8 cellular contexts compared by ENCODE assay signal in genomic region chr1:6245086-6245868, GRCh38. TPM values are rescaled to one million over a fixed set of nuclear protein-coding genes. Genes with fewer than 3 reads are reported as not detected.
DNase-seq lines count a peak whose midpoint lies in the region; ATAC-seq, FAIRE-seq and TF ChIP-seq lines count a peak whose summit lies in the region.

No MANE protein-coding gene starts in this region.

- H3K4me2 ChIP-seq in HepG2 (ENCODE audit: low read depth, low read length): peak overlapping the region; percentile 50

- no peak overlapping the region for H3K9ac ChIP-seq in HepG2 (ENCODE audit: insufficient read depth, low read depth, low read length)

- H3K4me1 ChIP-seq in HepG2 (ENCODE audit: insufficient read depth, low read length): peaks cover 40% of the 10 kb centered on the region

- TF ChIP-seq EP300 in HepG2 (IDR thresholded peaks at IDR 0.05; ENCODE audit: low read depth in 2 of 2, low read length in 2 of 2) (no peak), HepG2 (CRISPR knock-in tag; IDR thresholded peaks at IDR 0.05; ENCODE audit: borderline replicate concordance) (peak; percentile 65; the same call in 1 of the 2 replicates)

- peaks cover 15 to 63% of the 10 kb centered on the region in 2 experiments for H3K27me3 ChIP-seq in HepG2 (ENCODE audit: control insufficient read depth in 1 of 2, insufficient read depth in 2 of 2, low read length in 2 of 2)

- no peak for TF ChIP-seq POLR2A in HepG2 (IDR thresholded peaks at IDR 0.05; ENCODE audit: insufficient read depth in 1 of 2, low read depth in 2 of 2, low read length in 2 of 2)

- WGBS in HepG2 (ENCODE audit: low lambda C conversion rate): 4% methylated on average over 45 of the region's 79 CpGs

- peak; percentile 55 for ATAC-seq in HG02623 (IDR thresholded peaks at IDR 0.05; ENCODE audit: unreplicated experiment)
- ATAC-seq in HepG2: peak; percentile 56

- peak; percentile 95 for TF ChIP-seq RAD21 in HepG2 (CRISPR knock-in tag; IDR thresholded peaks at IDR 0.05)

- H3K27ac ChIP-seq in HepG2 (ENCODE audit: extremely low read length, insufficient read depth, low read length): no peak overlapping the region

- in situ Hi-C loops in HepG2 (cut with HindIII; ENCODE audit: extremely low pct_ligation_motif_present, low pct_unique_long_range_greater_than_20kb): loop anchor here (5.0 to 10.0 kb wide), 3 partner anchors 37 to 170 kb away; partner anchors contain the start of gene HES2

- CTCF ChIA-PET in HepG2 (lab: Yijun Ruan, JAX; ENCODE audit: low intra/inter-chr PET ratio, low total read pairs): interaction anchor here (0.9 to 3.4 kb wide), 5 partner anchors 18 to 192 kb away, joined by 4 to 39 read pairs (median 9); partner anchors contain the start of gene RNF207

- TF ChIP-seq CTCF in choroid plexus epithelial cell (conservative IDR thresholded peaks at IDR 0.05; ENCODE audit: low read depth, low read length) (peak; percentile 65), HepG2 (CRISPR knock-in tag; IDR thresholded peaks at IDR 0.05) (peak; percentile 94)

- H3K9me3 ChIP-seq in HepG2 (ENCODE audit: low read length): no peaks in the 10 kb centered on the region

- BruUV-seq in HepG2 (replicated peaks; lab: Mats Ljungman, UMichigan): no TSS peak

- POLR2A ChIA-PET in HepG2 (lab: Yijun Ruan, JAX): interaction anchor here (0.8 to 1.1 kb wide), 2 partner anchors 10 to 39 kb away, joined by 3 to 4 read pairs; partner anchors contain the start of gene ICMT

- FAIRE-seq in HepG2 (lab: Jason Lieb, UNC): no peak

- no peak overlapping the region for H2AFZ ChIP-seq in HepG2 (ENCODE audit: low read length)

- H3K4me3 ChIP-seq in choroid plexus epithelial cell (ENCODE audit: low read depth, low read length) (no peak overlapping the region), HepG2 (replicated peaks in 1 of 3; ENCODE audit: insufficient read depth in 1 of 3, low read depth in 2 of 3, low read length in 3 of 3) (peak overlapping the region in 2 of 3 experiments; percentile 27 to 44; a peak in 3 of 6 replicates)

- peak; percentile 93 for DNase-seq in Daoy (ENCODE audit: low read depth)
- peak; percentile 92 for DNase-seq in NCI-H2227 treated with DMSO at 0.1 percent for 48 hours (lab: John Stamatoyannopoulos, UW)
- DNase-seq in activated CD4-positive, alpha-beta T cell treated with anti-CD3 and anti-CD28 coated beads for 4 hours: peak; percentile 69 to 75
- peak; percentile 83 for DNase-seq in choroid plexus epithelial cell (ENCODE audit: low read depth)
- DNase-seq in HepG2 (ENCODE audit: low spot score): peak; percentile 46
- peak; percentile 56 to 74 (median 56) for DNase-seq in stimulated activated CD4-positive, alpha-beta T cell treated with anti-CD3 and anti-CD28 coated beads, TNF-alpha, amount 100 ng/mL, for 24 hours (ENCODE audit: low read depth in 3 of 3)
- no peak for DNase-seq in cerebellar nuclear complex (lab: John Stamatoyannopoulos, UW)

- no peaks in the 10 kb centered on the region for H3K36me3 ChIP-seq in HepG2 (replicated peaks in 1 of 2; ENCODE audit: control insufficient read depth in 1 of 2, insufficient read depth in 2 of 2, low read length in 2 of 2)

- intact Hi-C loops in HepG2 (cut with micrococcal nuclease; ENCODE audit: unreplicated experiment): loop anchor here (5.0 to 10.0 kb wide), 2 partner anchors 140 to 147 kb away; partner anchors contain the start of gene ACOT7

- H3K79me2 ChIP-seq in HepG2 (ENCODE audit: insufficient read depth, low read length): no peaks in the 10 kb centered on the region

- H4K20me1 ChIP-seq in HepG2 (ENCODE audit: insufficient read depth, low read length): 0 out of 2 replicates have a peak, but pooled peaks cover 5% of the 10 kb centered on the region

RNA-seq across cellular contexts. Expression of gene HES3, which starts 1.3 kb away (rescaled TPM):
- not detected in 2 replicates for total RNA-seq in Daoy (2014; rRNA removed; shearing (Covaris generic))
- not detected in 2 replicates for total RNA-seq in HepG2 (2016; rRNA removed; fragmentation: Illumina TruSeq; extraction: Trizol)
- total RNA-seq in HepG2 (2016; cell fraction: cytosol; rRNA removed; fragmentation: Illumina TruSeq; extraction: Trizol; ENCODE audit: low read depth): not detected in 2 replicates
- not detected in 2 replicates for total RNA-seq in HepG2 (2016; cell fraction: insoluble cytoplasmic fraction; rRNA removed; fragmentation: Illumina TruSeq; extraction: Trizol)
- total RNA-seq in HepG2 (2016; cell fraction: membrane; rRNA removed; fragmentation: Illumina TruSeq; extraction: Trizol): not detected in 2 replicates
- total RNA-seq in HepG2 (2016; cell fraction: nucleus; rRNA removed; fragmentation: Illumina TruSeq; extraction: Trizol): not detected in 2 replicates
- polyA plus RNA-seq in HepG2 (2011; rRNA removed): not detected in 2 replicates
- polyA plus RNA-seq in HepG2 (2011; cell fraction: cytosol; rRNA removed): not detected in 2 replicates
- polyA plus RNA-seq in HepG2 (2011; cell fraction: nucleus; rRNA removed): not detected in 2 replicates
- polyA plus RNA-seq in HepG2 (2012): not detected in 2 replicates
- not detected in 2 replicates for polyA plus RNA-seq in HepG2 (2016; cell fraction: cytosol; fragmentation: Illumina TruSeq; extraction: Trizol; ENCODE audit: low read depth)
- polyA plus RNA-seq in HepG2 (2016; cell fraction: insoluble cytoplasmic fraction; fragmentation: Illumina TruSeq; extraction: Trizol; ENCODE audit: low read depth): not detected in 2 replicates
- not detected in 2 replicates for polyA plus RNA-seq in HepG2 (2016; cell fraction: membrane; fragmentation: Illumina TruSeq; extraction: Trizol; ENCODE audit: low read depth)
- polyA plus RNA-seq in HepG2 (2016; cell fraction: nucleus; fragmentation: Illumina TruSeq; extraction: Trizol; ENCODE audit: insufficient read depth, low read depth): not detected in 2 replicates
- polyA minus RNA-seq in HepG2 (2011; rRNA and poly(A)+ RNA removed; ENCODE audit: low replicate concordance): not detected in 2 replicates
- polyA minus RNA-seq in HepG2 (2011; cell fraction: cytosol; rRNA and poly(A)+ RNA removed): not detected in 2 replicates
- polyA minus RNA-seq in HepG2 (2011; cell fraction: nucleus; rRNA and poly(A)+ RNA removed): not detected in 2 replicates

RNA-seq across cellular contexts. Expression of gene ICMT, which starts 9.5 kb away (rescaled TPM):
- 88.7 and 106 TPM in 2 replicates for total RNA-seq in Daoy (2014; rRNA removed; shearing (Covaris generic))
- 61.7 and 69.7 TPM in 2 replicates for total RNA-seq in HepG2 (2016; rRNA removed; fragmentation: Illumina TruSeq; extraction: Trizol)
- total RNA-seq in HepG2 (2016; cell fraction: cytosol; rRNA removed; fragmentation: Illumina TruSeq; extraction: Trizol; ENCODE audit: low read depth): 23.7 and 29.8 TPM in 2 replicates
- total RNA-seq in HepG2 (2016; cell fraction: insoluble cytoplasmic fraction; rRNA removed; fragmentation: Illumina TruSeq; extraction: Trizol): 60.0 and 68.5 TPM in 2 replicates
- 90.0 and 91.4 TPM in 2 replicates for total RNA-seq in HepG2 (2016; cell fraction: membrane; rRNA removed; fragmentation: Illumina TruSeq; extraction: Trizol)
- 45.6 and 50.8 TPM in 2 replicates for total RNA-seq in HepG2 (2016; cell fraction: nucleus; rRNA removed; fragmentation: Illumina TruSeq; extraction: Trizol)
- polyA plus RNA-seq in HepG2 (2011; rRNA removed): 23.1 and 24.6 TPM in 2 replicates
- polyA plus RNA-seq in HepG2 (2011; cell fraction: cytosol; rRNA removed): 23.8 and 31.3 TPM in 2 replicates
- polyA plus RNA-seq in HepG2 (2011; cell fraction: nucleus; rRNA removed): 8.9 and 10.8 TPM in 2 replicates
- 26.0 and 27.3 TPM in 2 replicates for polyA plus RNA-seq in HepG2 (2012)
- 38.8 and 46.6 TPM in 2 replicates for polyA plus RNA-seq in HepG2 (2016; cell fraction: cytosol; fragmentation: Illumina TruSeq; extraction: Trizol; ENCODE audit: low read depth)
- 66.5 and 67.0 TPM in 2 replicates for polyA plus RNA-seq in HepG2 (2016; cell fraction: insoluble cytoplasmic fraction; fragmentation: Illumina TruSeq; extraction: Trizol; ENCODE audit: low read depth)
- 87.3 and 91.3 TPM in 2 replicates for polyA plus RNA-seq in HepG2 (2016; cell fraction: membrane; fragmentation: Illumina TruSeq; extraction: Trizol; ENCODE audit: low read depth)
- polyA plus RNA-seq in HepG2 (2016; cell fraction: nucleus; fragmentation: Illumina TruSeq; extraction: Trizol; ENCODE audit: insufficient read depth, low read depth): 77.9 and 79.1 TPM in 2 replicates
- polyA minus RNA-seq in HepG2 (2011; rRNA and poly(A)+ RNA removed; ENCODE audit: low replicate concordance): 42.4 and 109 TPM in 2 replicates
- 24.0 and 31.1 TPM in 2 replicates for polyA minus RNA-seq in HepG2 (2011; cell fraction: cytosol; rRNA and poly(A)+ RNA removed)
- polyA minus RNA-seq in HepG2 (2011; cell fraction: nucleus; rRNA and poly(A)+ RNA removed): 12.5 and 14.2 TPM in 2 replicates

RNA-seq across cellular contexts. Expression of gene GPR153, which starts 15.6 kb away (rescaled TPM):
- total RNA-seq in Daoy (2014; rRNA removed; shearing (Covaris generic)): 3.0 and 6.3 TPM in 2 replicates
- total RNA-seq in HepG2 (2016; rRNA removed; fragmentation: Illumina TruSeq; extraction: Trizol): 0.27 and 0.31 TPM in 2 replicates
- total RNA-seq in HepG2 (2016; cell fraction: cytosol; rRNA removed; fragmentation: Illumina TruSeq; extraction: Trizol; ENCODE audit: low read depth): 0.09 and 0.10 TPM in 2 replicates
- total RNA-seq in HepG2 (2016; cell fraction: insoluble cytoplasmic fraction; rRNA removed; fragmentation: Illumina TruSeq; extraction: Trizol): 0.12 and 0.28 TPM in 2 replicates
- total RNA-seq in HepG2 (2016; cell fraction: membrane; rRNA removed; fragmentation: Illumina TruSeq; extraction: Trizol): 0.34 TPM in 2 replicates
- 0.31 TPM in 2 replicates for total RNA-seq in HepG2 (2016; cell fraction: nucleus; rRNA removed; fragmentation: Illumina TruSeq; extraction: Trizol)
- polyA plus RNA-seq in HepG2 (2011; rRNA removed): 0.22 and 0.44 TPM in 2 replicates
- 0.19 and 0.31 TPM in 2 replicates for polyA plus RNA-seq in HepG2 (2011; cell fraction: cytosol; rRNA removed)
- polyA plus RNA-seq in HepG2 (2011; cell fraction: nucleus; rRNA removed): 0.50 and 0.85 TPM in 2 replicates
- 0.15 and 0.28 TPM in 2 replicates for polyA plus RNA-seq in HepG2 (2012)
- polyA plus RNA-seq in HepG2 (2016; cell fraction: cytosol; fragmentation: Illumina TruSeq; extraction: Trizol; ENCODE audit: low read depth): 0.09 and 0.19 TPM in 2 replicates
- polyA plus RNA-seq in HepG2 (2016; cell fraction: insoluble cytoplasmic fraction; fragmentation: Illumina TruSeq; extraction: Trizol; ENCODE audit: low read depth): 0.29 and 0.35 TPM in 2 replicates
- 0.34 and 0.41 TPM in 2 replicates for polyA plus RNA-seq in HepG2 (2016; cell fraction: membrane; fragmentation: Illumina TruSeq; extraction: Trizol; ENCODE audit: low read depth)
- 0.17 and 0.36 TPM in 2 replicates for polyA plus RNA-seq in HepG2 (2016; cell fraction: nucleus; fragmentation: Illumina TruSeq; extraction: Trizol; ENCODE audit: insufficient read depth, low read depth)
- 0.98 and 5.5 TPM in 2 replicates for polyA minus RNA-seq in HepG2 (2011; rRNA and poly(A)+ RNA removed; ENCODE audit: low replicate concordance)
- 0.30 and 0.44 TPM in 2 replicates for polyA minus RNA-seq in HepG2 (2011; cell fraction: cytosol; rRNA and poly(A)+ RNA removed)
- 0.25 and 0.26 TPM in 2 replicates for polyA minus RNA-seq in HepG2 (2011; cell fraction: nucleus; rRNA and poly(A)+ RNA removed)

RNA-seq across cellular contexts. Expression of gene RNF207, which starts 39.4 kb away (rescaled TPM):
- total RNA-seq in Daoy (2014; rRNA removed; shearing (Covaris generic)): 6.2 and 11.7 TPM in 2 replicates
- 1.7 and 9.8 TPM in 2 replicates for total RNA-seq in HepG2 (2016; rRNA removed; fragmentation: Illumina TruSeq; extraction: Trizol)
- 2.0 and 3.0 TPM in 2 replicates for total RNA-seq in HepG2 (2016; cell fraction: cytosol; rRNA removed; fragmentation: Illumina TruSeq; extraction: Trizol; ENCODE audit: low read depth)
- 2.1 and 8.9 TPM in 2 replicates for total RNA-seq in HepG2 (2016; cell fraction: insoluble cytoplasmic fraction; rRNA removed; fragmentation: Illumina TruSeq; extraction: Trizol)
- total RNA-seq in HepG2 (2016; cell fraction: membrane; rRNA removed; fragmentation: Illumina TruSeq; extraction: Trizol): 2.4 and 2.5 TPM in 2 replicates
- total RNA-seq in HepG2 (2016; cell fraction: nucleus; rRNA removed; fragmentation: Illumina TruSeq; extraction: Trizol): 14.8 and 17.7 TPM in 2 replicates
- 15.9 and 17.9 TPM in 2 replicates for polyA plus RNA-seq in HepG2 (2011; rRNA removed)
- polyA plus RNA-seq in HepG2 (2011; cell fraction: cytosol; rRNA removed): 3.1 and 5.5 TPM in 2 replicates
- 282 and 411 TPM in 2 replicates for polyA plus RNA-seq in HepG2 (2011; cell fraction: nucleus; rRNA removed)
- polyA plus RNA-seq in HepG2 (2012): 3.9 and 4.0 TPM in 2 replicates
- polyA plus RNA-seq in HepG2 (2016; cell fraction: cytosol; fragmentation: Illumina TruSeq; extraction: Trizol; ENCODE audit: low read depth): 0.45 and 0.62 TPM in 2 replicates
- 1.8 and 3.9 TPM in 2 replicates for polyA plus RNA-seq in HepG2 (2016; cell fraction: insoluble cytoplasmic fraction; fragmentation: Illumina TruSeq; extraction: Trizol; ENCODE audit: low read depth)
- 0.85 and 1.2 TPM in 2 replicates for polyA plus RNA-seq in HepG2 (2016; cell fraction: membrane; fragmentation: Illumina TruSeq; extraction: Trizol; ENCODE audit: low read depth)
- 47.0 and 48.9 TPM in 2 replicates for polyA plus RNA-seq in HepG2 (2016; cell fraction: nucleus; fragmentation: Illumina TruSeq; extraction: Trizol; ENCODE audit: insufficient read depth, low read depth)
- polyA minus RNA-seq in HepG2 (2011; rRNA and poly(A)+ RNA removed; ENCODE audit: low replicate concordance): 16.5 and 27.5 TPM in 2 replicates
- 2.5 TPM in 2 replicates for polyA minus RNA-seq in HepG2 (2011; cell fraction: cytosol; rRNA and poly(A)+ RNA removed)
- 30.0 and 38.2 TPM in 2 replicates for polyA minus RNA-seq in HepG2 (2011; cell fraction: nucleus; rRNA and poly(A)+ RNA removed)

RNA-seq across cellular contexts. Expression of gene RPL22, which starts 45.9 kb away (rescaled TPM):
- total RNA-seq in Daoy (2014; rRNA removed; shearing (Covaris generic)): 158 and 240 TPM in 2 replicates
- 545 and 787 TPM in 2 replicates for total RNA-seq in HepG2 (2016; rRNA removed; fragmentation: Illumina TruSeq; extraction: Trizol)
- 342 and 387 TPM in 2 replicates for total RNA-seq in HepG2 (2016; cell fraction: cytosol; rRNA removed; fragmentation: Illumina TruSeq; extraction: Trizol; ENCODE audit: low read depth)
- total RNA-seq in HepG2 (2016; cell fraction: insoluble cytoplasmic fraction; rRNA removed; fragmentation: Illumina TruSeq; extraction: Trizol): 525 and 788 TPM in 2 replicates
- 707 and 829 TPM in 2 replicates for total RNA-seq in HepG2 (2016; cell fraction: membrane; rRNA removed; fragmentation: Illumina TruSeq; extraction: Trizol)
- 180 and 186 TPM in 2 replicates for total RNA-seq in HepG2 (2016; cell fraction: nucleus; rRNA removed; fragmentation: Illumina TruSeq; extraction: Trizol)
- polyA plus RNA-seq in HepG2 (2011; rRNA removed): 146 and 214 TPM in 2 replicates
- polyA plus RNA-seq in HepG2 (2011; cell fraction: cytosol; rRNA removed): 92.5 and 127 TPM in 2 replicates
- polyA plus RNA-seq in HepG2 (2011; cell fraction: nucleus; rRNA removed): 29.2 and 40.5 TPM in 2 replicates
- polyA plus RNA-seq in HepG2 (2012): 1,228 and 1,771 TPM in 2 replicates
- polyA plus RNA-seq in HepG2 (2016; cell fraction: cytosol; fragmentation: Illumina TruSeq; extraction: Trizol; ENCODE audit: low read depth): 1,048 and 1,064 TPM in 2 replicates
- polyA plus RNA-seq in HepG2 (2016; cell fraction: insoluble cytoplasmic fraction; fragmentation: Illumina TruSeq; extraction: Trizol; ENCODE audit: low read depth): 1,078 and 1,177 TPM in 2 replicates
- 1,296 and 1,373 TPM in 2 replicates for polyA plus RNA-seq in HepG2 (2016; cell fraction: membrane; fragmentation: Illumina TruSeq; extraction: Trizol; ENCODE audit: low read depth)
- 473 and 475 TPM in 2 replicates for polyA plus RNA-seq in HepG2 (2016; cell fraction: nucleus; fragmentation: Illumina TruSeq; extraction: Trizol; ENCODE audit: insufficient read depth, low read depth)
- 12.9 and 31.5 TPM in 2 replicates for polyA minus RNA-seq in HepG2 (2011; rRNA and poly(A)+ RNA removed; ENCODE audit: low replicate concordance)
- 48.1 and 62.3 TPM in 2 replicates for polyA minus RNA-seq in HepG2 (2011; cell fraction: cytosol; rRNA and poly(A)+ RNA removed)
- polyA minus RNA-seq in HepG2 (2011; cell fraction: nucleus; rRNA and poly(A)+ RNA removed): 53.2 and 59.9 TPM in 2 replicates

Comparison
In these comparisons a context has a peak if more than half of its experiments do, and no peak if none do; other contexts are left out.
1. DNase-seq: peak in Daoy (single experiment), NCI-H2227 treated with DMSO at 0.1 percent for 48 hours (single experiment), activated CD4-positive, alpha-beta T cell treated with anti-CD3 and anti-CD28 coated beads for 4 hours (2 of 2), choroid plexus epithelial cell (single experiment), HepG2 (single experiment) and stimulated activated CD4-positive, alpha-beta T cell treated with anti-CD3 and anti-CD28 coated beads, TNF-alpha, amount 100 ng/mL, for 24 hours (3 of 3); none in cerebellar nuclear complex (0 of 2).